ENCODE assay signal across 23 cellular contexts in the genomic region with DNA sequence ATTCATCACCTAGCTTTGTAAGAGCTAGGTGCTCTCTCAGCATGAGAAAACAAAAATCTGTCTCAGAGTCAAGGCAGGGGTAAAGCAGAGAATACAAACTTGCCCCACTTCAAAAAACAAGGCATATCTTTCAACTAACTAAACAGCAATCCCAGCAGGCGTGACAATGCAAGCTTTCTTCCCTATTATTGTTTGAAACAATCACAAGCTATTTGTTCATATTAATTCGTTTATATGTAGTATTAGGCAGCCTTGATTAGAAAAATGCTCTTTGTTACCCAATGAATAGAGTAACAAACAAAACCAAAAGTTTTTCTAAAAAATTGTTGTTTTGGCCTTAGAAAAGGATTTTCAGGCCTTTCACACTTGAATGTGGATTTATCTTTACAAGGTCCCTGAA.
"Had no signal": no experiment of that assay in that cellular context is flagged by ENCODE, and none has a peak within 500 bp of the region (broad histone marks: within the 10 kb centered on the region; RNA-seq: fewer than 3 reads in every experiment).

No MANE protein-coding gene starts in this region.

- DNase-seq: activated CD4-positive, alpha-beta memory T cell treated with anti-CD3 and anti-CD28 coated beads for 36 hours; activated CD4-positive, alpha-beta T cell treated with anti-CD3 and anti-CD28 coated beads for 48 hours; activated CD4-positive, CD25-positive, alpha-beta regulatory T cell; activated effector memory CD4-positive, alpha-beta T cell treated with Interleukin-2 at 50 U/mL for 16 hours; activated naive CD4-positive, alpha-beta T cell treated with anti-CD3 and anti-CD28 coated beads for 36 hours; activated T-cell treated with anti-CD3 and anti-CD28 coated beads, Interleukin-2, amount 50 U/mL, for 72 hours; body of pancreas; effector memory CD8-positive, alpha-beta T cell; heart right ventricle; kidney; lower lobe of right lung; natural killer cell; SJCRH30; stimulated activated CD4-positive, alpha-beta T cell treated with anti-CD3 and anti-CD28 coated beads, Interleukin-4, amount 100 ng/mL, for 4 hours; T-helper 1 cell; upper lobe of left lung had no signal

- H3K27ac ChIP-seq: body of pancreas, cardiac muscle cell, esophagus muscularis mucosa, heart right ventricle, lower lobe of right lung, prostate gland, right atrium auricular region, SJCRH30, suprapubic skin, upper lobe of left lung had no signal

- H3K36me3 ChIP-seq: cardiac muscle cell, esophagus muscularis mucosa, lower lobe of right lung, prostate gland, right atrium auricular region, upper lobe of left lung had no signal

- FAIRE-seq: kidney had no signal

- H3K36me3 Mint-ChIP-seq: activated CD4-positive, alpha-beta memory T cell treated with anti-CD3 and anti-CD28 coated beads for 36 hours; natural killer cell had no signal

- H3K27ac Mint-ChIP-seq: activated CD4-positive, alpha-beta memory T cell treated with anti-CD3 and anti-CD28 coated beads for 36 hours; activated naive CD4-positive, alpha-beta T cell treated with anti-CD3 and anti-CD28 coated beads for 36 hours; activated T-cell treated with anti-CD3 and anti-CD28 coated beads, Interleukin-2, amount 50 U/mL, for 72 hours; effector memory CD8-positive, alpha-beta T cell; natural killer cell; stimulated activated naive CD8-positive, alpha-beta T cell treated with anti-CD3 and anti-CD28 coated beads, Interleukin-15, Interleukin-2, amounts not matched to agents 100 ng/mL and 50 ng/mL, for 24 hours had no signal

- H3K27me3 Mint-ChIP-seq: activated CD4-positive, alpha-beta memory T cell treated with anti-CD3 and anti-CD28 coated beads for 36 hours; effector memory CD8-positive, alpha-beta T cell; stimulated activated naive CD8-positive, alpha-beta T cell treated with anti-CD3 and anti-CD28 coated beads, Interleukin-15, Interleukin-2, amounts not matched to agents 100 ng/mL and 50 ng/mL, for 24 hours had no signal

- ATAC-seq: activated T-cell treated with anti-CD3 and anti-CD28 coated beads, Interleukin-2, amount 50 U/mL, for 72 hours; body of pancreas; effector memory CD8-positive, alpha-beta T cell; heart right ventricle; left lobe of liver; lower lobe of right lung; natural killer cell had no signal

- H3K4me1 ChIP-seq: body of pancreas, esophagus muscularis mucosa, heart right ventricle, lower lobe of right lung, prostate gland, right atrium auricular region, suprapubic skin, upper lobe of left lung had no signal

- H3K9me3 Mint-ChIP-seq: activated CD4-positive, alpha-beta memory T cell treated with anti-CD3 and anti-CD28 coated beads for 36 hours; natural killer cell had no signal

- H3K4me1 Mint-ChIP-seq: natural killer cell had no signal

- H3K9me3 ChIP-seq: body of pancreas, esophagus muscularis mucosa, heart right ventricle, lower lobe of right lung, prostate gland, SJCRH30, suprapubic skin, upper lobe of left lung had no signal

- H3K27me3 ChIP-seq: body of pancreas, cardiac muscle cell, esophagus muscularis mucosa, heart right ventricle, right atrium auricular region, SJCRH30, suprapubic skin, upper lobe of left lung had no signal

- H3K4me3 ChIP-seq: body of pancreas, cardiac muscle cell, esophagus muscularis mucosa, heart right ventricle, lower lobe of right lung, prostate gland, right atrium auricular region, SJCRH30, suprapubic skin, upper lobe of left lung had no signal

- H3K4me3 Mint-ChIP-seq: activated CD4-positive, alpha-beta memory T cell treated with anti-CD3 and anti-CD28 coated beads for 36 hours; activated naive CD4-positive, alpha-beta T cell treated with anti-CD3 and anti-CD28 coated beads for 36 hours; activated T-cell treated with anti-CD3 and anti-CD28 coated beads, Interleukin-2, amount 50 U/mL, for 72 hours; effector memory CD8-positive, alpha-beta T cell; natural killer cell; stimulated activated naive CD8-positive, alpha-beta T cell treated with anti-CD3 and anti-CD28 coated beads, Interleukin-15, Interleukin-2, amounts not matched to agents 100 ng/mL and 50 ng/mL, for 24 hours had no signal
